ENCODE assay signal across 8 cellular contexts in genomic region chr20:2470051-2470431, GRCh38. TPM values are rescaled to one million over a fixed set of nuclear protein-coding genes. Genes with fewer than 3 reads are reported as not detected.
DNase-seq lines count a peak whose midpoint lies in the region; ATAC-seq, FAIRE-seq and TF ChIP-seq lines count a peak whose summit lies in the region.

No MANE protein-coding gene starts in this region.

- TF ChIP-seq POLR2A in esophagus squamous epithelium (IDR thresholded peaks at IDR 0.05), result no peak

- TF ChIP-seq CTCF in esophagus squamous epithelium (IDR thresholded peaks at IDR 0.05) (no peak), nephron (IDR thresholded peaks at IDR 0.05; ENCODE audit: unreplicated experiment in 3 of 3) (no peak)

- H3K4me3 ChIP-seq in NT2/D1 (ENCODE audit: insufficient read length, low read depth), result peak overlapping the region; percentile 97
- H3K4me3 ChIP-seq in esophagus squamous epithelium, result peak overlapping the region; percentile 45 to 87 (median 76)

- peak overlapping the region; percentile 84 to 98 (median 92) for H3K27ac ChIP-seq in esophagus squamous epithelium

- H3K9me3 ChIP-seq in NT2/D1 (ENCODE audit: insufficient read depth, low read length) (no peaks in the 10 kb centered on the region), esophagus squamous epithelium (no peaks in the 10 kb centered on the region)

- H3K36me3 ChIP-seq in NT2/D1 (ENCODE audit: insufficient read depth, insufficient read length, low read length), result peaks cover 45% of the 10 kb centered on the region
- H3K36me3 ChIP-seq in esophagus squamous epithelium, result peaks cover 8 to 37% (median 20%) of the 10 kb centered on the region in 3 donors

- H3K4me3 Mint-ChIP-seq in nephron, result peak overlapping the region; percentile 99 to 100 (median 99)
- H3K4me3 Mint-ChIP-seq in stimulated activated naive CD8-positive, alpha-beta T cell treated with anti-CD3 and anti-CD28 coated beads, Interleukin-15, Interleukin-2, amounts not matched to agents 100 ng/mL and 50 ng/mL, for 24 hours, result peak overlapping the region; percentile 99

- DNase-seq in 8988T (peak; percentile 27), GM18507 (ENCODE audit: extremely low spot score, insufficient read length, low read depth) (peak; percentile 54), NT2/D1 (ENCODE audit: low read depth, low spot score) (no peak), activated T-cell treated with anti-CD3 and anti-CD28 coated beads for 48 hours (ENCODE audit: low read depth) (peak; percentile 46), esophagus squamous epithelium (lab: John Stamatoyannopoulos, UW) (no peak)

- H3K9ac ChIP-seq in NT2/D1 (ENCODE audit: insufficient read length, low read depth), result peak overlapping the region; percentile 99

- H3K27me3 ChIP-seq in NT2/D1 (ENCODE audit: insufficient read depth, insufficient read length) (no peaks in the 10 kb centered on the region), esophagus squamous epithelium (no peaks in the 10 kb centered on the region)

- no peaks in the 10 kb centered on the region for H3K27me3 Mint-ChIP-seq in nephron (ENCODE audit: low read depth)
- no peaks in the 10 kb centered on the region for H3K27me3 Mint-ChIP-seq in stimulated activated naive CD8-positive, alpha-beta T cell treated with anti-CD3 and anti-CD28 coated beads, Interleukin-15, Interleukin-2, amounts not matched to agents 100 ng/mL and 50 ng/mL, for 24 hours

- peak; percentile 46 for ATAC-seq in HG03354 (IDR thresholded peaks at IDR 0.05; ENCODE audit: poor library complexity, severe bottlenecking, unreplicated experiment)

- H3K36me3 Mint-ChIP-seq in nephron (ENCODE audit: low read depth), result peaks cover 48% of the 10 kb centered on the region
- peaks cover 60% of the 10 kb centered on the region for H3K36me3 Mint-ChIP-seq in stimulated activated naive CD8-positive, alpha-beta T cell treated with anti-CD3 and anti-CD28 coated beads, Interleukin-15, Interleukin-2, amounts not matched to agents 100 ng/mL and 50 ng/mL, for 24 hours (ENCODE audit: low read depth)

- peaks cover 35% of the 10 kb centered on the region for H3K4me1 Mint-ChIP-seq in nephron
- H3K4me1 Mint-ChIP-seq in stimulated activated naive CD8-positive, alpha-beta T cell treated with anti-CD3 and anti-CD28 coated beads, Interleukin-15, Interleukin-2, amounts not matched to agents 100 ng/mL and 50 ng/mL, for 24 hours (ENCODE audit: low read depth), result peaks cover 59% of the 10 kb centered on the region

- H3K9me3 Mint-ChIP-seq in nephron, result no peaks in the 10 kb centered on the region
- no peaks in the 10 kb centered on the region for H3K9me3 Mint-ChIP-seq in stimulated activated naive CD8-positive, alpha-beta T cell treated with anti-CD3 and anti-CD28 coated beads, Interleukin-15, Interleukin-2, amounts not matched to agents 100 ng/mL and 50 ng/mL, for 24 hours

- H3K4me1 ChIP-seq in NT2/D1 (ENCODE audit: insufficient read depth, insufficient read length), result peaks cover 3% of the 10 kb centered on the region
- H3K4me1 ChIP-seq in esophagus squamous epithelium, result peaks cover 0 to 37% (median 24%) of the 10 kb centered on the region in 3 donors

- peak; percentile 81 for FAIRE-seq in GM18507 (lab: Jason Lieb, UNC)

- intact Hi-C loops in esophagus squamous epithelium (cut with DNase I), result no loop called here

- WGBS in esophagus squamous epithelium, 2 donors, result 0 to 1% methylated on average over 15 to 16 of the region's 16 CpGs

- peak overlapping the region; percentile 99 to 100 (median 99) for H3K27ac Mint-ChIP-seq in nephron
- H3K27ac Mint-ChIP-seq in stimulated activated naive CD8-positive, alpha-beta T cell treated with anti-CD3 and anti-CD28 coated beads, Interleukin-15, Interleukin-2, amounts not matched to agents 100 ng/mL and 50 ng/mL, for 24 hours, result peak overlapping the region; percentile 100

RNA-seq across cellular contexts. Expression of gene SNRPB, which starts 0.5 kb away (rescaled TPM):
- total RNA-seq in esophagus squamous epithelium, result 100 to 1,000 TPM; 244 to 393 (median 277) TPM

RNA-seq across cellular contexts. Expression of gene ZNF343, which starts 38.7 kb away (rescaled TPM):
- total RNA-seq in esophagus squamous epithelium, result 10 to 100 TPM in 1 of 4 donors, 1 to 10 TPM in 3; 4.9 to 13.2 (median 5.4) TPM

Comparison
In these comparisons a context has a peak if more than half of its experiments do, and no peak if none do; other contexts are left out.
1. DNase-seq: peak in 8988T (single experiment), GM18507 (single experiment) and activated T-cell treated with anti-CD3 and anti-CD28 coated beads for 48 hours (single experiment); none in NT2/D1 (single experiment) and esophagus squamous epithelium (single experiment).